ENCODE assay signal across 7 cellular contexts in genomic region chr6:152124432-152125074, GRCh38.
DNase-seq lines count a peak whose midpoint lies in the region; ATAC-seq and TF ChIP-seq lines count a peak whose summit lies in the region.

No MANE protein-coding gene starts in this region.

- peak; percentile 66 for ATAC-seq in GM21717 (IDR thresholded peaks at IDR 0.05; ENCODE audit: unreplicated experiment)

- 48 to 56% (median 54%) methylated on average over 3 of the region's 3 CpGs for WGBS in stomach, 5 donors

- peak; percentile 37 for DNase-seq in GM04504 (ENCODE audit: low read depth)
- DNase-seq in NAMALWA (ENCODE audit: low spot score): peak; percentile 67
- DNase-seq in amniotic epithelial cell (ENCODE audit: low read depth): peak; percentile 70
- DNase-seq in hepatic stellate cell (ENCODE audit: low spot score): peak; percentile 64
- DNase-seq in stomach: no peak
- DNase-seq in activated CD4-positive, CD25-positive, alpha-beta regulatory T cell (lab: John Stamatoyannopoulos, UW): no peak

- peaks cover 24 to 74% (median 55%) of the 10 kb centered on the region in 4 donors for H3K36me3 ChIP-seq in stomach

- no peaks in the 10 kb centered on the region for H3K9me3 ChIP-seq in stomach

- H3K4me1 ChIP-seq in stomach: peaks cover 0 to 7% (median 3%) of the 10 kb centered on the region in 4 donors

- peak in 5 of 7 experiments; percentile 55 to 71 (median 61) for TF ChIP-seq CTCF in stomach (IDR thresholded peaks at IDR 0.05)

- TF ChIP-seq POLR2A in stomach (IDR thresholded peaks at IDR 0.05): no peak

- H3K27me3 ChIP-seq in stomach: no peaks in the 10 kb centered on the region

- H3K4me3 ChIP-seq in stomach: no peak overlapping the region

- intact Hi-C loops in stomach (cut with DNase I; ENCODE audit: low total_unique reads): loop anchor here (10.0 kb wide), 1 partner anchor 360 kb away; no protein-coding TSS in a partner anchor

- no peak for TF ChIP-seq EP300 in stomach (IDR thresholded peaks at IDR 0.05)

- no peak overlapping the region for H3K27ac ChIP-seq in stomach

Comparison
In these comparisons a context has a peak if more than half of its experiments do, and no peak if none do; other contexts are left out.
1. DNase-seq: peak in GM04504 (single experiment), NAMALWA (single experiment), amniotic epithelial cell (single experiment) and hepatic stellate cell (single experiment); none in stomach (single experiment) and activated CD4-positive, CD25-positive, alpha-beta regulatory T cell (0 of 4).